Comparison of ENCODE assay signal across 18 cellular contexts in genomic region chr1:15354580-15354965, GRCh38. TPM values are rescaled to one million over a fixed set of nuclear protein-coding genes. Genes with fewer than 3 reads are reported as not detected.
A peak's percentile ranks its signal among the peaks of the same experiment; 100 is the strongest.
DNase-seq lines count a peak whose midpoint lies in the region; ATAC-seq, FAIRE-seq and TF ChIP-seq lines count a peak whose summit lies in the region.
"Had no signal": no experiment of that assay in that cellular context is flagged by ENCODE, and none has a peak within 500 bp of the region (broad histone marks: within the 10 kb centered on the region; RNA-seq: fewer than 3 reads in every experiment).

No MANE protein-coding gene starts in this region.

- TF ChIP-seq CTCF in AG10803 (conservative IDR thresholded peaks at IDR 0.05; ENCODE audit: low read length): no peak
- TF ChIP-seq CTCF in astrocyte (IDR thresholded peaks at IDR 0.05; ENCODE audit: insufficient read depth, low read depth, low read length): no peak
- TF ChIP-seq CTCF in foreskin keratinocyte (conservative IDR thresholded peaks at IDR 0.05): no peak
- TF ChIP-seq CTCF in D721Med (IDR thresholded peaks at IDR 0.05; ENCODE audit: insufficient read depth, missing control alignments): no peak

- H3K4me1 Mint-ChIP-seq in astrocyte (ENCODE audit: low read depth, unreplicated experiment): peaks cover 22% of the 10 kb centered on the region
- H3K4me1 Mint-ChIP-seq: naive B cell had no signal

- H3K36me3 ChIP-seq in astrocyte (ENCODE audit: insufficient read depth, low read length): no peaks in the 10 kb centered on the region
- H3K36me3 ChIP-seq: cardiac muscle cell had no signal

- H3K4me3 ChIP-seq in AG10803 (ENCODE audit: low read length) (no peak overlapping the region), astrocyte (ENCODE audit: insufficient read depth, low read depth, low read length) (no peak overlapping the region)
- H3K4me3 ChIP-seq: cardiac muscle cell had no signal

- FAIRE-seq in astrocyte (lab: Jason Lieb, UNC) (no peak), D721Med (lab: Jason Lieb, UNC) (no peak)
- FAIRE-seq: endometrium had no signal

- no peak for ATAC-seq in foreskin keratinocyte
- ATAC-seq in GM21737 (IDR thresholded peaks at IDR 0.05; ENCODE audit: unreplicated experiment): no peak
- ATAC-seq: left lobe of liver had no signal

- peaks cover 23% of the 10 kb centered on the region for H3K27me3 Mint-ChIP-seq in astrocyte (ENCODE audit: low read depth, unreplicated experiment)

- intact Hi-C loops in cardiac septum (cut with DNase I): no loop called here

- no peak overlapping the region for H3K9ac ChIP-seq in astrocyte (ENCODE audit: low read length)

- DNase-seq in AG10803 (ENCODE audit: low read depth) (peak; percentile 41), HT1080 (ENCODE audit: low read depth) (peak; percentile 45), astrocyte (ENCODE audit: low read depth) (peak; percentile 33), foreskin keratinocyte (peak in 1 of 2 donors; percentile 54), D721Med (ENCODE audit: insufficient read length, low spot score) (no peak), GDM1 (lab: John Stamatoyannopoulos, UW) (no peak), cardiac septum (ENCODE audit: low spot score) (no peak)
- DNase-seq: activated CD4-positive, alpha-beta T cell treated with anti-CD3 and anti-CD28 coated beads, Interleukin-2, amount 50 U/mL, for 1 hour; activated effector memory CD4-positive, alpha-beta T cell treated with anti-CD3 and anti-CD28 coated beads, Interleukin-2, amount 50 U/mL, for 16 hours; C1 segment of cervical spinal cord; hippocampal formation; naive B cell; NCI-H187 treated with DMSO at 0.1 percent for 48 hours; NCI-H526 had no signal

- no peaks in the 10 kb centered on the region for H3K9me3 ChIP-seq in astrocyte (ENCODE audit: insufficient read depth, low read depth, low read length)

- no peaks in the 10 kb centered on the region for H3K79me2 ChIP-seq in astrocyte (ENCODE audit: insufficient read depth, low read length)

- H3K9me3 Mint-ChIP-seq in astrocyte (ENCODE audit: unreplicated experiment): peaks cover 1% of the 10 kb centered on the region
- H3K9me3 Mint-ChIP-seq: naive B cell had no signal

- H2AFZ ChIP-seq in astrocyte (ENCODE audit: low read depth, low read length): no peak overlapping the region

- H3K27me3 ChIP-seq in astrocyte (ENCODE audit: insufficient read depth, low read length) (no peaks in the 10 kb centered on the region), foreskin keratinocyte (no peaks in the 10 kb centered on the region)
- H3K27me3 ChIP-seq: cardiac muscle cell had no signal

- H3K4me1 ChIP-seq in astrocyte (ENCODE audit: insufficient read depth, low read length): peaks cover 31% of the 10 kb centered on the region
- H3K4me1 ChIP-seq in foreskin keratinocyte: peaks cover 14% of the 10 kb centered on the region

- no peak overlapping the region for H3K27ac ChIP-seq in astrocyte (ENCODE audit: low read depth, low read length)
- H3K27ac ChIP-seq in foreskin keratinocyte: peak overlapping the region; percentile 44
- H3K27ac ChIP-seq: cardiac muscle cell had no signal

- no peak overlapping the region for H3K27ac Mint-ChIP-seq in astrocyte (ENCODE audit: unreplicated experiment)
- H3K27ac Mint-ChIP-seq: naive B cell had no signal

- H3K4me2 ChIP-seq in astrocyte (ENCODE audit: low read length): peak overlapping the region; percentile 17

- H4K20me1 ChIP-seq in astrocyte (ENCODE audit: insufficient read depth, low read length): no peaks in the 10 kb centered on the region

- H3K4me3 Mint-ChIP-seq in astrocyte (ENCODE audit: unreplicated experiment): no peak overlapping the region
- H3K4me3 Mint-ChIP-seq: naive B cell had no signal

- H3K36me3 Mint-ChIP-seq in astrocyte (ENCODE audit: low read depth, unreplicated experiment): peaks cover 2% of the 10 kb centered on the region
- H3K36me3 Mint-ChIP-seq: naive B cell had no signal

RNA-seq across cellular contexts. Expression of gene EFHD2, which starts 55.1 kb away (rescaled TPM):
- 134 and 169 TPM in 2 replicates for total RNA-seq in HT1080 (2014; rRNA removed; shearing (Covaris generic))
- polyA plus RNA-seq in HT1080 (2015; cell fraction: cytosol; rRNA removed): 200 and 212 TPM in 2 replicates
- 115 and 116 TPM in 2 replicates for polyA plus RNA-seq in HT1080 (2015; cell fraction: nucleus; rRNA removed)
- total RNA-seq in astrocyte (26.0 and 27.2 TPM in 2 replicates), foreskin keratinocyte (95.3 and 101 TPM in 2 replicates), cardiac septum (14.3 TPM)
- 114 and 116 TPM in 2 replicates for polyA plus RNA-seq in foreskin keratinocyte

Comparison
In these comparisons a context has a peak if more than half of its experiments do, and no peak if none do; other contexts are left out.
1. DNase-seq: peak in AG10803 (single experiment), HT1080 (single experiment) and astrocyte (single experiment); none in D721Med (single experiment), GDM1 (single experiment) and cardiac septum (single experiment).